Comparison of ENCODE assay signal across 1 cellular context in the genomic region with DNA sequence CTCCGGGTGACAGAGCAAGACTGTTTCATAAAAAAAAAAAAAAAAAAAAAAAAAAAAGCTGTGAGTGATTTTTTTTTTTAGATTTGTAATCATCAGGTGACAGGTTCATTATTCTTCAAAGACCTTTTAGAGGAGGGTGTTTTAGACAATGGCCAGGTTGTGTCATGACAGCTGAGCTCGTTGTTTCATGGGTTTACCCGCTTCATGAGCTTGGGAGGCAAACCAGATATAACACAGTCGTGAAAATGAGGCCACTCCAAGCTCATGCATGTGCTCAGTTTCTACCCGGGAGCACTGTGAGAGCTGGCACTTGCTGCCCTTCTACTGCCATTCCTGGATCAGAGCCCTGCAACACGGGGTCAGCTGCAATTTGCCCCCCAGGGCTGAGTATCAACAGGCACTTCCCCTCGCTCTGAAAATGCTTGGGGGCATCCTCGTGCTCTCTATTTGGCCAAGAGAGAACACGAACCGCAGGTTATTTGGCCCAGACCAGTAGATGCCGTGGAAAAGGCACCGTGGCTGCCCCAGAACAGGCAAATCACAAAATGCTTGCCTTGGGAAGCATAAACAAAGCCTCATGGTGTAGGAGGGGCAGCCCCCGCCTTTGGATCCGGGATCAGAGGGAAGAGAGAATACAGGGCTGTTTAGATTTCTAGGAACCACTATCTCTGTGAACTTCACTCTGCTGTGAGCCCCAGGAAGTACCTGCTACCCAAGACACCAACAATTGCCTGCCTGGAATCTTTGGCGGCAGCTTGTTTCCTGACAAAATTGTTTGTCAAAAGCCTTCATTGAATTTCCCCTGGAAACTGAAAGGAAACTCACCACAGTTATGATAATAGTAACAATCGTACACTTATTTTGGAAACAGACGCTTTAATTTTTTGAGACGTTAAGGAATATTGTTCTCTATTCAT.
TF ChIP-seq lines count a peak whose summit lies in the region.

No MANE protein-coding gene starts in this region.

TF ChIP-seq in IMR-90, 13 proteins besides CTCF, POLR2A, EP300 and RAD21 (continued from another document):
- TF ChIP-seq, protein P1, sequence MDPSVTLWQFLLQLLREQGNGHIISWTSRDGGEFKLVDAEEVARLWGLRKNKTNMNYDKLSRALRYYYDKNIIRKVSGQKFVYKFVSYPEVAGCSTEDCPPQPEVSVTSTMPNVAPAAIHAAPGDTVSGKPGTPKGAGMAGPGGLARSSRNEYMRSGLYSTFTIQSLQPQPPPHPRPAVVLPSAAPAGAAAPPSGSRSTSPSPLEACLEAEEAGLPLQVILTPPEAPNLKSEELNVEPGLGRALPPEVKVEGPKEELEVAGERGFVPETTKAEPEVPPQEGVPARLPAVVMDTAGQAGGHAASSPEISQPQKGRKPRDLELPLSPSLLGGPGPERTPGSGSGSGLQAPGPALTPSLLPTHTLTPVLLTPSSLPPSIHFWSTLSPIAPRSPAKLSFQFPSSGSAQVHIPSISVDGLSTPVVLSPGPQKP (IDR thresholded peaks at IDR 0.05; ENCODE audit: borderline replicate concordance, low read depth, low read length), result no peak
- TF ChIP-seq NFE2L2 (IDR thresholded peaks at IDR 0.05; ENCODE audit: low read depth, low read length) (no peak), SMC3 (IDR thresholded peaks at IDR 0.05; ENCODE audit: low read depth, low read length) (no peak), MAZ (IDR thresholded peaks at IDR 0.05; ENCODE audit: borderline replicate concordance, low read depth, low read length) (no peak), RCOR1 (IDR thresholded peaks at IDR 0.05; ENCODE audit: insufficient replicate concordance, low read length) (no peak), FOS (IDR thresholded peaks at IDR 0.05; ENCODE audit: low read depth, low read length) (no peak), MAFK (IDR thresholded peaks at IDR 0.05; ENCODE audit: low read depth, low read length) (no peak), BHLHE40 (IDR thresholded peaks at IDR 0.05; ENCODE audit: low read depth, low read length) (no peak)
- TF ChIP-seq, protein P2, sequence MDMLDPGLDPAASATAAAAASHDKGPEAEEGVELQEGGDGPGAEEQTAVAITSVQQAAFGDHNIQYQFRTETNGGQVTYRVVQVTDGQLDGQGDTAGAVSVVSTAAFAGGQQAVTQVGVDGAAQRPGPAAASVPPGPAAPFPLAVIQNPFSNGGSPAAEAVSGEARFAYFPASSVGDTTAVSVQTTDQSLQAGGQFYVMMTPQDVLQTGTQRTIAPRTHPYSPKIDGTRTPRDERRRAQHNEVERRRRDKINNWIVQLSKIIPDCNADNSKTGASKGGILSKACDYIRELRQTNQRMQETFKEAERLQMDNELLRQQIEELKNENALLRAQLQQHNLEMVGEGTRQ (IDR thresholded peaks at IDR 0.05; ENCODE audit: low read depth, low read length), result no peak
